In genomic region chr21:44530221-44530902, GRCh38 we compare ENCODE assay signal across 16 cellular contexts. TPM values are rescaled to one million over a fixed set of nuclear protein-coding genes. Genes with fewer than 3 reads are reported as not detected.
DNase-seq lines count a peak whose midpoint lies in the region; TF ChIP-seq lines count a peak whose summit lies in the region.
"Had no signal": no experiment of that assay in that cellular context is flagged by ENCODE, and none has a peak within 500 bp of the region (broad histone marks: within the 10 kb centered on the region; RNA-seq: fewer than 3 reads in every experiment).

No MANE protein-coding gene starts in this region.

- CTCF ChIA-PET in activated naive CD4-positive, alpha-beta T cell treated with anti-CD3 and anti-CD28 coated beads, Interleukin-2, amount 10 ng/mL, durations not matched to agents 7 days and 5 days (lab: Charles Lee), result no interaction called here

- no peaks in the 10 kb centered on the region for H3K27me3 Mint-ChIP-seq in activated naive CD4-positive, alpha-beta T cell treated with anti-CD3 and anti-CD28 coated beads, Interleukin-2, amount 50 U/mL, for 24 hours
- H3K27me3 Mint-ChIP-seq in activated naive CD4-positive, alpha-beta T cell treated with anti-CD3 and anti-CD28 coated beads, Interleukin-2, amount 10 ng/mL, durations not matched to agents 7 days and 5 days, result peaks cover 10% of the 10 kb centered on the region
- H3K27me3 Mint-ChIP-seq in glutamatergic neuron (ENCODE audit: unreplicated experiment) (peaks cover 5% of the 10 kb centered on the region), type B pancreatic cell (no peaks in the 10 kb centered on the region), mesothelial cell of epicardium (ENCODE audit: low read depth) (no peaks in the 10 kb centered on the region)

- H3K4me3 Mint-ChIP-seq in activated naive CD4-positive, alpha-beta T cell treated with anti-CD3 and anti-CD28 coated beads, Interleukin-2, amount 50 U/mL, for 24 hours, result no peak overlapping the region
- no peak overlapping the region for H3K4me3 Mint-ChIP-seq in activated naive CD4-positive, alpha-beta T cell treated with anti-CD3 and anti-CD28 coated beads, Interleukin-2, amount 10 ng/mL, durations not matched to agents 7 days and 5 days
- no peak overlapping the region for H3K4me3 Mint-ChIP-seq in glutamatergic neuron (ENCODE audit: unreplicated experiment)
- H3K4me3 Mint-ChIP-seq in type B pancreatic cell, result no peak overlapping the region
- H3K4me3 Mint-ChIP-seq in mesothelial cell of epicardium, result no peak overlapping the region

- no peak for DNase-seq in activated naive CD4-positive, alpha-beta T cell treated with anti-CD3 and anti-CD28 coated beads, Interleukin-2, amount 10 ng/mL, durations not matched to agents 7 days and 5 days
- peak; percentile 18 for DNase-seq in NCI-H524 treated with DMSO at 0.1 percent for 48 hours (lab: John Stamatoyannopoulos, UW)
- DNase-seq in glutamatergic neuron, result no peak
- DNase-seq in type B pancreatic cell (ENCODE audit: extremely low spot score, unreplicated experiment), result peak; percentile 60
- no peak for DNase-seq in germinal center (ENCODE audit: low spot score)
- DNase-seq in mesothelial cell of epicardium (ENCODE audit: low spot score in 2 of 2, unreplicated experiment in 2 of 2), result no peak
- DNase-seq: GF-D8, GOT3, KG1, NCI-H1417 treated with DMSO at 0.1 percent for 48 hours, NCI-H2081, NCI-H510A had no signal

- no peaks in the 10 kb centered on the region for H3K36me3 Mint-ChIP-seq in activated naive CD4-positive, alpha-beta T cell treated with anti-CD3 and anti-CD28 coated beads, Interleukin-2, amount 50 U/mL, for 24 hours
- H3K36me3 Mint-ChIP-seq in activated naive CD4-positive, alpha-beta T cell treated with anti-CD3 and anti-CD28 coated beads, Interleukin-2, amount 10 ng/mL, durations not matched to agents 7 days and 5 days, result no peaks in the 10 kb centered on the region
- H3K36me3 Mint-ChIP-seq in glutamatergic neuron (ENCODE audit: unreplicated experiment) (peaks cover 6% of the 10 kb centered on the region), type B pancreatic cell (no peaks in the 10 kb centered on the region), mesothelial cell of epicardium (no peaks in the 10 kb centered on the region)

- H3K9me3 Mint-ChIP-seq in activated naive CD4-positive, alpha-beta T cell treated with anti-CD3 and anti-CD28 coated beads, Interleukin-2, amount 50 U/mL, for 24 hours, result no peaks in the 10 kb centered on the region
- H3K9me3 Mint-ChIP-seq in activated naive CD4-positive, alpha-beta T cell treated with anti-CD3 and anti-CD28 coated beads, Interleukin-2, amount 10 ng/mL, durations not matched to agents 7 days and 5 days, result no peaks in the 10 kb centered on the region
- H3K9me3 Mint-ChIP-seq in glutamatergic neuron (ENCODE audit: unreplicated experiment) (peaks cover 12% of the 10 kb centered on the region), type B pancreatic cell (no peaks in the 10 kb centered on the region), mesothelial cell of epicardium (no peaks in the 10 kb centered on the region)

- H3K27ac Mint-ChIP-seq in activated naive CD4-positive, alpha-beta T cell treated with anti-CD3 and anti-CD28 coated beads, Interleukin-2, amount 50 U/mL, for 24 hours, result peak overlapping the region; percentile 0
- no peak overlapping the region for H3K27ac Mint-ChIP-seq in activated naive CD4-positive, alpha-beta T cell treated with anti-CD3 and anti-CD28 coated beads, Interleukin-2, amount 10 ng/mL, durations not matched to agents 7 days and 5 days
- H3K27ac Mint-ChIP-seq in glutamatergic neuron (ENCODE audit: unreplicated experiment) (peak overlapping the region; percentile 28), type B pancreatic cell (no peak overlapping the region), mesothelial cell of epicardium (no peak overlapping the region)

- H3K4me1 Mint-ChIP-seq in activated naive CD4-positive, alpha-beta T cell treated with anti-CD3 and anti-CD28 coated beads, Interleukin-2, amount 50 U/mL, for 24 hours, result no peaks in the 10 kb centered on the region
- no peaks in the 10 kb centered on the region for H3K4me1 Mint-ChIP-seq in activated naive CD4-positive, alpha-beta T cell treated with anti-CD3 and anti-CD28 coated beads, Interleukin-2, amount 10 ng/mL, durations not matched to agents 7 days and 5 days
- H3K4me1 Mint-ChIP-seq in glutamatergic neuron (ENCODE audit: low read depth, unreplicated experiment) (peaks cover 8% of the 10 kb centered on the region), type B pancreatic cell (ENCODE audit: unreplicated experiment) (no peaks in the 10 kb centered on the region), mesothelial cell of epicardium (no peaks in the 10 kb centered on the region)

- no peak for TF ChIP-seq CTCF in glutamatergic neuron (IDR thresholded peaks at IDR 0.05; ENCODE audit: partially characterized antibody, unreplicated experiment)
- no peak for TF ChIP-seq CTCF in type B pancreatic cell (conservative IDR thresholded peaks at IDR 0.05)
- no peak for TF ChIP-seq CTCF in mesothelial cell of epicardium (IDR thresholded peaks at IDR 0.05; ENCODE audit: unreplicated experiment)

RNA-seq across cellular contexts. Expression of gene KRTAP10-1, which starts 9.6 kb away (rescaled TPM):
- total RNA-seq in glutamatergic neuron (ENCODE audit: unreplicated experiment) (not detected), type B pancreatic cell (ENCODE audit: low replicate concordance) (not detected in 2 replicates), mesothelial cell of epicardium (not detected in 3 replicates)
- total RNA-seq: Daoy, Right ventricle myocardium inferior had no signal

RNA-seq across cellular contexts. Expression of gene KRTAP10-2, which starts 20.9 kb away (rescaled TPM):
- total RNA-seq in glutamatergic neuron (ENCODE audit: unreplicated experiment) (not detected), type B pancreatic cell (ENCODE audit: low replicate concordance) (not detected in 2 replicates), mesothelial cell of epicardium (not detected in 3 replicates)
- total RNA-seq: Daoy, Right ventricle myocardium inferior had no signal

RNA-seq across cellular contexts. Expression of gene KRTAP10-3, which starts 28.2 kb away (rescaled TPM):
- total RNA-seq in glutamatergic neuron (ENCODE audit: unreplicated experiment) (not detected), type B pancreatic cell (ENCODE audit: low replicate concordance) (not detected in 2 replicates), mesothelial cell of epicardium (not detected in 3 replicates)
- total RNA-seq: Daoy, Right ventricle myocardium inferior had no signal

RNA-seq across cellular contexts. Expression of gene KRTAP10-4, which starts 43.2 kb away (rescaled TPM):
- total RNA-seq in glutamatergic neuron (ENCODE audit: unreplicated experiment) (not detected), type B pancreatic cell (ENCODE audit: low replicate concordance) (not detected in 2 replicates), mesothelial cell of epicardium (not detected in 3 replicates)
- total RNA-seq: A673, Daoy, Right ventricle myocardium inferior had no signal

RNA-seq across cellular contexts. Expression of gene KRTAP10-5, which starts 50.0 kb away (rescaled TPM):
- not detected for total RNA-seq in glutamatergic neuron (ENCODE audit: unreplicated experiment)
- total RNA-seq in type B pancreatic cell (ENCODE audit: low replicate concordance), result not detected in 2 replicates
- not detected in 3 replicates for total RNA-seq in mesothelial cell of epicardium
- total RNA-seq: A673, Daoy, Right ventricle myocardium inferior had no signal

Comparison
In these comparisons a context has a peak if more than half of its experiments do, and no peak if none do; other contexts are left out.
1. H3K27ac Mint-ChIP-seq: peak in activated naive CD4-positive, alpha-beta T cell treated with anti-CD3 and anti-CD28 coated beads, Interleukin-2, amount 50 U/mL, for 24 hours (single experiment) and glutamatergic neuron (single experiment); none in activated naive CD4-positive, alpha-beta T cell treated with anti-CD3 and anti-CD28 coated beads, Interleukin-2, amount 10 ng/mL, durations not matched to agents 7 days and 5 days (single experiment), type B pancreatic cell (single experiment) and mesothelial cell of epicardium (single experiment).
2. DNase-seq: peak in NCI-H524 treated with DMSO at 0.1 percent for 48 hours (single experiment) and type B pancreatic cell (single experiment); none in activated naive CD4-positive, alpha-beta T cell treated with anti-CD3 and anti-CD28 coated beads, Interleukin-2, amount 10 ng/mL, durations not matched to agents 7 days and 5 days (single experiment), glutamatergic neuron (single experiment), germinal center (single experiment) and mesothelial cell of epicardium (0 of 2).